1 cellular context compared by ENCODE assay signal in the genomic region with DNA sequence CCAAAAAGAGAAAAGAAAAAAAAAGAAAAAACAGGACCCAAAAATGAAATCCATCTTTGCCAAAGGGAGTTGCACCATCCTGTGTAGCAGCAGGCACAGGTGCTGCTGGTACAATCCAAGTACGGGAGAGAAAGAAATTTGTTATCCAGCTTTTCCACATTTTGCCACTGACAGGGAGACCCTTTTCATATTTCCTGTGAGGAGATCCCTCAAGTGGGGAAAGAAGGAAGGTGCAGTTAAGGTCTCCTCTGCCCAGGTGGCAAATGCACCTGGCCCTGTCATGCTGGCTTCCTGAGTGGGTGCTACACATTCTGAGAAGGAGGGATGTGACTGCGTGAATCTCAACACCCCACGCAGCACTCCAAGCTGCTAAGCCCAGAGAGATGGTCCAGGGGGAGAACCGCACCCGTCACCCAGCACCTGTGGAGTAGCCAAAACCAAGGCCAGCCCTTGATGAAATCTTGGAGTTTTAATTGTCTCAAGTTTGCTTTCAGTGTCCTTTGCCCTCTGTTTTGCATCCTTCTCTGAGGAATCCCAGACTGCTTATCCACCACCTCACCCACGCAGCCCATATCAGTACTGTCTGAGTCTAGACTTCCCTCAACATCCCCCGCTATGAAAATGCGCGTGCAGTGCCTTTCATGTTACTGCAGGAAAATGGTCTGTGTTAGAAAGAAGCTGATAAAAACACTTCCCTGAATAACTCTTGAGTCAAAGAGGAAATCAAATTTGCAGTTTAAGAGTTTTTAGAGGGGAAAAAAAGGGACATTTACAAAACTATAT.
TF ChIP-seq lines count a peak whose summit lies in the region.

No MANE protein-coding gene starts in this region.

TF ChIP-seq in SK-N-SH, 30 proteins besides CTCF, POLR2A, EP300 and RAD21 (continued from another document):
- TF ChIP-seq, protein P1, sequence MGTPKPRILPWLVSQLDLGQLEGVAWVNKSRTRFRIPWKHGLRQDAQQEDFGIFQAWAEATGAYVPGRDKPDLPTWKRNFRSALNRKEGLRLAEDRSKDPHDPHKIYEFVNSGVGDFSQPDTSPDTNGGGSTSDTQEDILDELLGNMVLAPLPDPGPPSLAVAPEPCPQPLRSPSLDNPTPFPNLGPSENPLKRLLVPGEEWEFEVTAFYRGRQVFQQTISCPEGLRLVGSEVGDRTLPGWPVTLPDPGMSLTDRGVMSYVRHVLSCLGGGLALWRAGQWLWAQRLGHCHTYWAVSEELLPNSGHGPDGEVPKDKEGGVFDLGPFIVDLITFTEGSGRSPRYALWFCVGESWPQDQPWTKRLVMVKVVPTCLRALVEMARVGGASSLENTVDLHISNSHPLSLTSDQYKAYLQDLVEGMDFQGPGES (IDR thresholded peaks at IDR 0.05; ENCODE audit: low read depth, low read length), result no peak
- no peak for TF ChIP-seq MXI1 (IDR thresholded peaks at IDR 0.05; ENCODE audit: low read depth, low read length)
- TF ChIP-seq, protein P2, sequence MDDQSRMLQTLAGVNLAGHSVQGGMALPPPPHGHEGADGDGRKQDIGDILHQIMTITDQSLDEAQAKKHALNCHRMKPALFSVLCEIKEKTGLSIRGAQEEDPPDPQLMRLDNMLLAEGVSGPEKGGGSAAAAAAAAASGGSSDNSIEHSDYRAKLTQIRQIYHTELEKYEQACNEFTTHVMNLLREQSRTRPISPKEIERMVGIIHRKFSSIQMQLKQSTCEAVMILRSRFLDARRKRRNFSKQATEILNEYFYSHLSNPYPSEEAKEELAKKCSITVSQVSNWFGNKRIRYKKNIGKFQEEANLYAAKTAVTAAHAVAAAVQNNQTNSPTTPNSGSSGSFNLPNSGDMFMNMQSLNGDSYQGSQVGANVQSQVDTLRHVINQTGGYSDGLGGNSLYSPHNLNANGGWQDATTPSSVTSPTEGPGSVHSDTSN (IDR thresholded peaks at IDR 0.05), result no peak
- TF ChIP-seq GATA2 (CRISPR knock-in tag; IDR thresholded peaks at IDR 0.05), result no peak
- TF ChIP-seq, protein P3, sequence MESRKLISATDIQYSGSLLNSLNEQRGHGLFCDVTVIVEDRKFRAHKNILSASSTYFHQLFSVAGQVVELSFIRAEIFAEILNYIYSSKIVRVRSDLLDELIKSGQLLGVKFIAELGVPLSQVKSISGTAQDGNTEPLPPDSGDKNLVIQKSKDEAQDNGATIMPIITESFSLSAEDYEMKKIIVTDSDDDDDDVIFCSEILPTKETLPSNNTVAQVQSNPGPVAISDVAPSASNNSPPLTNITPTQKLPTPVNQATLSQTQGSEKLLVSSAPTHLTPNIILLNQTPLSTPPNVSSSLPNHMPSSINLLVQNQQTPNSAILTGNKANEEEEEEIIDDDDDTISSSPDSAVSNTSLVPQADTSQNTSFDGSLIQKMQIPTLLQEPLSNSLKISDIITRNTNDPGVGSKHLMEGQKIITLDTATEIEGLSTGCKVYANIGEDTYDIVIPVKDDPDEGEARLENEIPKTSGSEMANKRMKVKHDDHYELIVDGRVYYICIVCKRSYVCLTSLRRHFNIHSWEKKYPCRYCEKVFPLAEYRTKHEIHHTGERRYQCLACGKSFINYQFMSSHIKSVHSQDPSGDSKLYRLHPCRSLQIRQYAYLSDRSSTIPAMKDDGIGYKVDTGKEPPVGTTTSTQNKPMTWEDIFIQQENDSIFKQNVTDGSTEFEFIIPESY (IDR thresholded peaks at IDR 0.05; ENCODE audit: borderline replicate concordance, low read depth), result no peak
- no peak for TF ChIP-seq NRF1 (IDR thresholded peaks at IDR 0.05; ENCODE audit: low read depth, low read length)
- no peak for TF ChIP-seq RFX5 (IDR thresholded peaks at IDR 0.05; ENCODE audit: low read length)
- TF ChIP-seq YY1 (IDR thresholded peaks at IDR 0.05; ENCODE audit: low read depth), result no peak
- no peak for TF ChIP-seq FOXM1 (IDR thresholded peaks at IDR 0.05; ENCODE audit: low read depth)
- TF ChIP-seq CHD2 (IDR thresholded peaks at IDR 0.05; ENCODE audit: low read length, partially characterized antibody), result no peak
